Comparison of ENCODE assay signal across 11 cellular contexts in genomic region chr7:69651101-69651590, GRCh38. TPM values are rescaled to one million over a fixed set of nuclear protein-coding genes. Genes with fewer than 3 reads are reported as not detected.
A peak's percentile ranks its signal among the peaks of the same experiment; 100 is the strongest.
DNase-seq lines count a peak whose midpoint lies in the region; ATAC-seq, FAIRE-seq and TF ChIP-seq lines count a peak whose summit lies in the region.
"Had no signal": no experiment of that assay in that cellular context is flagged by ENCODE, and none has a peak within 500 bp of the region (broad histone marks: within the 10 kb centered on the region; RNA-seq: fewer than 3 reads in every experiment).

No MANE protein-coding gene starts in this region.

- H3K27ac ChIP-seq in hepatocyte (no peak overlapping the region), osteoblast (ENCODE audit: low read depth, low read length) (no peak overlapping the region)
- H3K27ac ChIP-seq: neural progenitor cell had no signal

- no peaks in the 10 kb centered on the region for H3K36me3 ChIP-seq in bronchial epithelial cell (ENCODE audit: control insufficient read depth, insufficient read depth, low read length)
- no peaks in the 10 kb centered on the region for H3K36me3 ChIP-seq in hepatocyte (replicated peaks; ENCODE audit: insufficient read depth, low read depth)
- no peaks in the 10 kb centered on the region for H3K36me3 ChIP-seq in osteoblast (ENCODE audit: insufficient read depth, low read length)
- H3K36me3 ChIP-seq: neural progenitor cell had no signal

- H3K4me1 ChIP-seq in hepatocyte (ENCODE audit: insufficient read depth) (peaks cover 7% of the 10 kb centered on the region), osteoblast (ENCODE audit: insufficient read depth, low read length) (no peaks in the 10 kb centered on the region)

- H3K27me3 ChIP-seq in bronchial epithelial cell (ENCODE audit: control insufficient read depth, insufficient read depth, low read length) (no peaks in the 10 kb centered on the region), hepatocyte (no peaks in the 10 kb centered on the region), osteoblast (ENCODE audit: insufficient read depth, low read length) (no peaks in the 10 kb centered on the region)

- TF ChIP-seq CTCF in bronchial epithelial cell (IDR thresholded peaks at IDR 0.05; ENCODE audit: insufficient read depth, low read length, severe bottlenecking), result no peak
- no peak for TF ChIP-seq CTCF in hepatocyte (IDR thresholded peaks at IDR 0.05; ENCODE audit: poor library complexity)
- no peak for TF ChIP-seq CTCF in osteoblast (IDR thresholded peaks at IDR 0.05; ENCODE audit: extremely low read depth, low read depth, low read length)

- H2AFZ ChIP-seq in hepatocyte (no peak overlapping the region), osteoblast (ENCODE audit: low read length) (no peak overlapping the region)
- H2AFZ ChIP-seq: neural progenitor cell had no signal

- no peaks in the 10 kb centered on the region for H3K9me3 ChIP-seq in hepatocyte (ENCODE audit: low read depth)
- no peaks in the 10 kb centered on the region for H3K9me3 ChIP-seq in osteoblast (ENCODE audit: low read depth, low read length)

- peaks cover 12% of the 10 kb centered on the region for H4K20me1 ChIP-seq in hepatocyte (ENCODE audit: insufficient read depth, poor library complexity, severe bottlenecking)
- peaks cover 3% of the 10 kb centered on the region for H4K20me1 ChIP-seq in osteoblast (ENCODE audit: insufficient read depth, low read length)

- H3K4me2 ChIP-seq in hepatocyte, result no peak overlapping the region
- H3K4me2 ChIP-seq in osteoblast (ENCODE audit: insufficient read depth, low read length), result no peak overlapping the region
- H3K4me2 ChIP-seq: neural progenitor cell had no signal

- no peaks in the 10 kb centered on the region for H3K9me2 ChIP-seq in hepatocyte (replicated peaks; ENCODE audit: insufficient read depth)

- WGBS in hepatocyte (ENCODE audit: low lambda C conversion rate, missing lambda C conversion rate), result 82% methylated on average over 7 of the region's 7 CpGs

- no peak for FAIRE-seq in bronchial epithelial cell (lab: Jason Lieb, UNC)

- H3K4me3 ChIP-seq in bronchial epithelial cell (ENCODE audit: low read depth, low read length), result no peak overlapping the region
- no peak overlapping the region for H3K4me3 ChIP-seq in hepatocyte
- H3K4me3 ChIP-seq in osteoblast (ENCODE audit: insufficient read depth, low read length), result no peak overlapping the region
- H3K4me3 ChIP-seq: neural progenitor cell had no signal

- peak; percentile 83 for ATAC-seq in GM18505 (IDR thresholded peaks at IDR 0.05; ENCODE audit: unreplicated experiment)
- peak; percentile 88 for ATAC-seq in GM19452 (IDR thresholded peaks at IDR 0.05; ENCODE audit: unreplicated experiment)
- ATAC-seq in HG03039 (IDR thresholded peaks at IDR 0.05; ENCODE audit: unreplicated experiment), result peak; percentile 82

- TF ChIP-seq POLR2A in GM18505 (IDR thresholded peaks at IDR 0.05; ENCODE audit: borderline replicate concordance, extremely low read depth, insufficient read depth, insufficient read length), result no peak

- DNase-seq in bronchial epithelial cell (ENCODE audit: low read depth), result peak; percentile 2
- no peak for DNase-seq in DMS79 treated with DMSO at 0.1 percent for 48 hours (lab: John Stamatoyannopoulos, UW)
- no peak for DNase-seq in NCI-H2107 (lab: John Stamatoyannopoulos, UW)
- no peak for DNase-seq in hepatocyte (ENCODE audit: low spot score)
- DNase-seq in osteoblast (ENCODE audit: insufficient read length, low spot score, missing footprints), result no peak
- DNase-seq: NCI-H187; stimulated activated CD4-positive, alpha-beta T cell treated with anti-CD3 and anti-CD28 coated beads, Interleukin-4, amount 100 ng/mL, for 24 hours had no signal

- H3K79me2 ChIP-seq in hepatocyte (peaks cover 20% of the 10 kb centered on the region), osteoblast (ENCODE audit: insufficient read depth, low read length) (no peaks in the 10 kb centered on the region)

RNA-seq across cellular contexts. Expression of gene AUTS2, which starts 52.9 kb away (rescaled TPM):
- 9.5 and 11.8 TPM in 2 replicates for total RNA-seq in bronchial epithelial cell
- total RNA-seq in hepatocyte, result 13.0 and 40.9 TPM in 2 replicates
- 34.4 and 40.3 TPM in 2 replicates for polyA plus RNA-seq in hepatocyte
- total RNA-seq in osteoblast, result 15.2 and 17.4 TPM in 2 replicates
